Comparison of ENCODE assay signal across 8 cellular contexts in genomic region chr2:3303583-3304406, GRCh38.
A peak's percentile ranks its signal among the peaks of the same experiment; 100 is the strongest.
DNase-seq lines count a peak whose midpoint lies in the region; ATAC-seq, FAIRE-seq and TF ChIP-seq lines count a peak whose summit lies in the region.

No MANE protein-coding gene starts in this region.

- in situ Hi-C loops in HepG2 (cut with HindIII; ENCODE audit: extremely low pct_ligation_motif_present, low pct_unique_long_range_greater_than_20kb) = no loop called here

- 39% methylated on average over 34 of the region's 34 CpGs for WGBS in HepG2 (ENCODE audit: low lambda C conversion rate)

- peak; percentile 91 for FAIRE-seq in HepG2 (lab: Jason Lieb, UNC)

- intact Hi-C loops in HepG2 (cut with micrococcal nuclease; ENCODE audit: unreplicated experiment) = loop anchor here (1.0 to 10.0 kb wide), 5 partner anchors 74 to 459 kb away; partner anchors contain the start of genes ALLC, EIPR1 and TRAPPC12

- CTCF ChIA-PET in activated CD4-positive, alpha-beta T cell treated with anti-CD3 and anti-CD28 coated beads, Interleukin-2, amount 10 ng/mL, durations not matched to agents 7 days and 5 days (lab: Charles Lee) = interaction anchor here (0.5 to 1.2 kb wide), 4 partner anchors 10 to 647 kb away, joined by 3 to 5 read pairs (median 3); no protein-coding TSS in a partner anchor
- CTCF ChIA-PET in HepG2 (lab: Yijun Ruan, JAX; ENCODE audit: low intra/inter-chr PET ratio, low total read pairs) = no interaction called here

- TF ChIP-seq RAD21 in HepG2 (CRISPR knock-in tag; IDR thresholded peaks at IDR 0.05) = peak; percentile 94

- H3K4me1 ChIP-seq in HepG2 (ENCODE audit: insufficient read depth, low read length) = peaks cover 18% of the 10 kb centered on the region

- peak; percentile 99 for ATAC-seq in HG03354 (IDR thresholded peaks at IDR 0.05; ENCODE audit: poor library complexity, severe bottlenecking, unreplicated experiment)
- ATAC-seq in HepG2 = peak; percentile 95

- H3K27ac Mint-ChIP-seq in activated CD4-positive, alpha-beta T cell treated with anti-CD3 and anti-CD28 coated beads, Interleukin-2, amount 10 ng/mL, durations not matched to agents 7 days and 5 days = no peak overlapping the region

- H3K4me1 Mint-ChIP-seq in activated CD4-positive, alpha-beta T cell treated with anti-CD3 and anti-CD28 coated beads, Interleukin-2, amount 10 ng/mL, durations not matched to agents 7 days and 5 days = peaks cover 12% of the 10 kb centered on the region

- BruUV-seq in HepG2 (replicated peaks; lab: Mats Ljungman, UMichigan) = no TSS peak

- peaks cover 7 to 36% of the 10 kb centered on the region in 2 experiments; a peak in 3 of 5 replicates for H3K36me3 ChIP-seq in HepG2 (replicated peaks in 1 of 2; ENCODE audit: control insufficient read depth in 1 of 2, insufficient read depth in 2 of 2, low read length in 2 of 2)

- peak overlapping the region in 1 of 3 experiments; percentile 12; a peak in 2 of 6 replicates for H3K4me3 ChIP-seq in HepG2 (replicated peaks in 1 of 3; ENCODE audit: insufficient read depth in 1 of 3, low read depth in 2 of 3, low read length in 3 of 3)

- no peak for TF ChIP-seq POLR2A in HepG2 (IDR thresholded peaks at IDR 0.05; ENCODE audit: insufficient read depth in 1 of 2, low read depth in 2 of 2, low read length in 2 of 2)

- peak overlapping the region; percentile 54 for H3K4me2 ChIP-seq in HepG2 (ENCODE audit: low read depth, low read length)

- POLR2A ChIA-PET in activated CD4-positive, alpha-beta T cell treated with anti-CD3 and anti-CD28 coated beads, Interleukin-2, amount 10 ng/mL, durations not matched to agents 7 days and 5 days (lab: Charles Lee) = no interaction called here
- POLR2A ChIA-PET in HepG2 (lab: Yijun Ruan, JAX) = interaction anchor here (1.0 to 1.1 kb wide), 2 partner anchors 9 to 74 kb away, joined by 3 read pairs; partner anchors contain the start of gene EIPR1

- H3K27ac ChIP-seq in HepG2 (ENCODE audit: extremely low read length, insufficient read depth, low read length) = peak overlapping the region; percentile 46

- H3K9me3 ChIP-seq in HepG2 (ENCODE audit: low read length) = no peaks in the 10 kb centered on the region

- no peaks in the 10 kb centered on the region for H3K79me2 ChIP-seq in HepG2 (ENCODE audit: insufficient read depth, low read length)

- H4K20me1 ChIP-seq in HepG2 (ENCODE audit: insufficient read depth, low read length) = peaks cover 13% of the 10 kb centered on the region; the same call in 1 of the 2 replicates

- DNase-seq in AML-193 (lab: John Stamatoyannopoulos, UW) (peak; percentile 18 to 31), GM19238 (ENCODE audit: insufficient read length, low spot score) (peak; percentile 76), NCI-H345 treated with DMSO at 0.1 percent for 48 hours (lab: John Stamatoyannopoulos, UW; ENCODE audit: unreplicated experiment) (peak; percentile 76), dedifferentiated amniotic fluid mesenchymal stem cell (ENCODE audit: extremely low spot score) (peak; percentile 63), HepG2 (ENCODE audit: low spot score) (peak; percentile 73)
- peak; percentile 75 for DNase-seq in activated CD4-positive, alpha-beta T cell treated with anti-CD3 and anti-CD28 coated beads, Interleukin-2, amount 10 ng/mL, durations not matched to agents 7 days and 5 days
- DNase-seq in stimulated activated CD4-positive, alpha-beta T cell treated with anti-CD3 and anti-CD28 coated beads, Interleukin-4, amount 100 ng/mL, for 24 hours = peak; percentile 82

- H3K4me3 Mint-ChIP-seq in activated CD4-positive, alpha-beta T cell treated with anti-CD3 and anti-CD28 coated beads, Interleukin-2, amount 10 ng/mL, durations not matched to agents 7 days and 5 days = no peak overlapping the region

- no peaks in the 10 kb centered on the region for H3K27me3 Mint-ChIP-seq in activated CD4-positive, alpha-beta T cell treated with anti-CD3 and anti-CD28 coated beads, Interleukin-2, amount 10 ng/mL, durations not matched to agents 7 days and 5 days

- peak overlapping the region; percentile 13; the same call in 1 of the 2 replicates for H3K9ac ChIP-seq in HepG2 (ENCODE audit: insufficient read depth, low read depth, low read length)

- H3K27me3 ChIP-seq in HepG2 (ENCODE audit: control insufficient read depth in 1 of 2, insufficient read depth in 2 of 2, low read length in 2 of 2) = no peaks in the 10 kb centered on the region

- peaks cover 7% of the 10 kb centered on the region for H3K36me3 Mint-ChIP-seq in activated CD4-positive, alpha-beta T cell treated with anti-CD3 and anti-CD28 coated beads, Interleukin-2, amount 10 ng/mL, durations not matched to agents 7 days and 5 days (ENCODE audit: low read depth)

- TF ChIP-seq EP300 in HepG2 (IDR thresholded peaks at IDR 0.05; ENCODE audit: low read depth in 2 of 2, low read length in 2 of 2) (peak; percentile 39 to 60; a peak in 2 of 4 replicates), HepG2 (CRISPR knock-in tag; IDR thresholded peaks at IDR 0.05; ENCODE audit: borderline replicate concordance) (no peak)

- peak; percentile 97 for TF ChIP-seq CTCF in HepG2 (CRISPR knock-in tag; IDR thresholded peaks at IDR 0.05)

- H2AFZ ChIP-seq in HepG2 (ENCODE audit: low read length) = no peak overlapping the region

- no peaks in the 10 kb centered on the region for H3K9me3 Mint-ChIP-seq in activated CD4-positive, alpha-beta T cell treated with anti-CD3 and anti-CD28 coated beads, Interleukin-2, amount 10 ng/mL, durations not matched to agents 7 days and 5 days

TF ChIP-seq in HepG2, 621 proteins besides CTCF, POLR2A, EP300 and RAD21 (continues in another document):
- TF ChIP-seq STAG1 (CRISPR knock-in tag; IDR thresholded peaks at IDR 0.05) = peak; percentile 94
- TF ChIP-seq ZFAT (CRISPR knock-in tag; conservative IDR thresholded peaks at IDR 0.05) = no peak
- TF ChIP-seq U2AF1 (optimal IDR thresholded peaks at IDR 0.05; ENCODE audit: low read depth, low read length) = no peak
- peak; percentile 44; the same call in 1 of the 2 replicates for TF ChIP-seq TCF7 (IDR thresholded peaks at IDR 0.05; ENCODE audit: low read depth)
- TF ChIP-seq ZNF761 (CRISPR knock-in tag; conservative IDR thresholded peaks at IDR 0.05) = no peak
- TF ChIP-seq ZNF782 (CRISPR knock-in tag; IDR thresholded peaks at IDR 0.05; ENCODE audit: borderline replicate concordance) = no peak
- TF ChIP-seq ZNF580 (CRISPR knock-in tag; IDR thresholded peaks at IDR 0.05; ENCODE audit: borderline replicate concordance, low read depth) = 0 out of 2 replicates have a peak, but pooled peaks have one; percentile 59
- TF ChIP-seq HNRNPL (IDR thresholded peaks at IDR 0.05; ENCODE audit: low read depth, low read length) = no peak
- no peak; the same call in 1 of the 2 replicates for TF ChIP-seq NCOR1 (IDR thresholded peaks at IDR 0.05; ENCODE audit: borderline replicate concordance, low read length)
- TF ChIP-seq NR0B2 (CRISPR knock-in tag; IDR thresholded peaks at IDR 0.05) = peak; percentile 31; the same call in 1 of the 2 replicates
- peak in 1 of 2 experiments; percentile 44; a peak in 1 of 4 replicates for TF ChIP-seq NR2F1 (CRISPR knock-in tag; IDR thresholded peaks at IDR 0.05)
- no peak for TF ChIP-seq ZFP90 (CRISPR knock-in tag; IDR thresholded peaks at IDR 0.05; ENCODE audit: borderline replicate concordance)
- TF ChIP-seq ZNF235 (CRISPR knock-in tag; IDR thresholded peaks at IDR 0.05; ENCODE audit: borderline replicate concordance) = 0 out of 2 replicates have a peak, but pooled peaks have one; percentile 59
- peak; percentile 84 for TF ChIP-seq USF2 (IDR thresholded peaks at IDR 0.05; ENCODE audit: low read depth, low read length)
- peak; percentile 94; the same call in 1 of the 2 replicates for TF ChIP-seq USF2 (CRISPR knock-in tag; IDR thresholded peaks at IDR 0.05; ENCODE audit: borderline replicate concordance)
- peak; percentile 30 for TF ChIP-seq TEAD3 (CRISPR knock-in tag; optimal IDR thresholded peaks at IDR 0.05; ENCODE audit: borderline replicate concordance)
- peak; percentile 53; the same call in 1 of the 2 replicates for TF ChIP-seq NRL (CRISPR knock-in tag; IDR thresholded peaks at IDR 0.05; ENCODE audit: borderline replicate concordance)

Comparison
In these comparisons a context has a peak if more than half of its experiments do, and no peak if none do; other contexts are left out.
1. DNase-seq: peak in every context shown above with its lines; median percentile 82 in stimulated activated CD4-positive, alpha-beta T cell treated with anti-CD3 and anti-CD28 coated beads, Interleukin-4, amount 100 ng/mL, for 24 hours; 76 in GM19238; 76 in NCI-H345 treated with DMSO at 0.1 percent for 48 hours; 75 in activated CD4-positive, alpha-beta T cell treated with anti-CD3 and anti-CD28 coated beads, Interleukin-2, amount 10 ng/mL, durations not matched to agents 7 days and 5 days; 73 in HepG2; 63 in dedifferentiated amniotic fluid mesenchymal stem cell; 24 in AML-193.